In the genomic region with DNA sequence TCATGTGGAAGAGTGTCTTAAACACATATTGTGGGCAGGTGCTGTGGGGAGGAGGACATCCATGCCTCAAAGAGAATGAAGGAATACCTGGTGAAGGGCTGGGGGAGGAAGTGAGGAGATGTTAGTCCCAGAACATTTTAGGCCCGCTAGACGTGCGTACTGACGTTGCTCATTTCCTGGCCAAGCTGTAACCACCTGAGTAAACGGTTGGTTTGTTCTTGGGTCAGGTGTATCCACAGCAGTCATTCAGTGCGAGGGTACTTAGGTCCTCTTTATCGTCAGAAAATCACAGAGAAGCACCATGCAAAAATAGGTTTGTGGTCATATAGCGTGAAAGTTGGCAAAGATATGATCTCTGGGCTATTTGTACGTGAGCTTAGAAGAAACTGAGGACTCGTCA, we compare ENCODE assay signal across 13 cellular contexts. TPM values are rescaled to one million over a fixed set of nuclear protein-coding genes. Genes with fewer than 3 reads are reported as not detected.
DNase-seq lines count a peak whose midpoint lies in the region; ATAC-seq and TF ChIP-seq lines count a peak whose summit lies in the region.
"Had no signal": no experiment of that assay in that cellular context is flagged by ENCODE, and none has a peak within 500 bp of the region (broad histone marks: within the 10 kb centered on the region; RNA-seq: fewer than 3 reads in every experiment).

No MANE protein-coding gene starts in this region.

- peak overlapping the region; percentile 32 for H3K4me3 Mint-ChIP-seq in activated naive CD8-positive, alpha-beta T cell treated with anti-CD3 and anti-CD28 coated beads, Interleukin-2, amount 10 ng/mL, durations not matched to agents 7 days and 5 days
- H3K4me3 Mint-ChIP-seq: activated T-cell treated with anti-CD3 and anti-CD28 coated beads, Interleukin-2, amount 50 U/mL, for 4 hours had no signal

- H3K27me3 ChIP-seq in parathyroid adenoma (ENCODE audit: control insufficient read depth, insufficient read depth, low read length) = no peaks in the 10 kb centered on the region
- H3K27me3 ChIP-seq in upper lobe of left lung = no peaks in the 10 kb centered on the region

- peaks cover 41% of the 10 kb centered on the region for H3K4me1 Mint-ChIP-seq in activated naive CD8-positive, alpha-beta T cell treated with anti-CD3 and anti-CD28 coated beads, Interleukin-2, amount 10 ng/mL, durations not matched to agents 7 days and 5 days

- H3K4me1 ChIP-seq in parathyroid adenoma (peaks cover 14% of the 10 kb centered on the region), upper lobe of left lung (peaks cover 14 to 46% (median 23%) of the 10 kb centered on the region in 4 donors)

- H3K4me3 ChIP-seq in parathyroid adenoma (ENCODE audit: low read depth, low read length) (no peak overlapping the region), upper lobe of left lung (no peak overlapping the region)

- H3K79me2 ChIP-seq in parathyroid adenoma = peaks cover 52% of the 10 kb centered on the region

- no peak for DNase-seq in activated naive CD8-positive, alpha-beta T cell treated with anti-CD3 and anti-CD28 coated beads, Interleukin-2, amount 10 ng/mL, durations not matched to agents 7 days and 5 days
- DNase-seq in upper lobe of left lung = no peak
- no peak for DNase-seq in activated gamma-delta T cell (lab: John Stamatoyannopoulos, UW)
- DNase-seq in NCI-H1436 (lab: John Stamatoyannopoulos, UW) = no peak
- DNase-seq: activated T-cell treated with anti-CD3 and anti-CD28 coated beads, Interleukin-2, amount 50 U/mL, for 4 hours; mesendoderm; NCI-H226; substantia nigra had no signal

- H3K27me3 Mint-ChIP-seq in activated naive CD8-positive, alpha-beta T cell treated with anti-CD3 and anti-CD28 coated beads, Interleukin-2, amount 10 ng/mL, durations not matched to agents 7 days and 5 days = no peaks in the 10 kb centered on the region

- WGBS in upper lobe of left lung, 2 donors = 75 to 76% methylated on average over 10 of the region's 10 CpGs

- H3K9me3 Mint-ChIP-seq in activated naive CD8-positive, alpha-beta T cell treated with anti-CD3 and anti-CD28 coated beads, Interleukin-2, amount 10 ng/mL, durations not matched to agents 7 days and 5 days = peaks cover 7% of the 10 kb centered on the region
- H3K9me3 Mint-ChIP-seq: activated T-cell treated with anti-CD3 and anti-CD28 coated beads, Interleukin-2, amount 50 U/mL, for 4 hours had no signal

- H3K36me3 ChIP-seq in parathyroid adenoma (ENCODE audit: control insufficient read depth, insufficient read depth, low read length) (no peaks in the 10 kb centered on the region), upper lobe of left lung (peaks cover 0 to 16% (median 2%) of the 10 kb centered on the region in 4 donors)

- TF ChIP-seq EP300 in upper lobe of left lung (IDR thresholded peaks at IDR 0.05) = no peak

- H2AFZ ChIP-seq in parathyroid adenoma = no peak overlapping the region

- TF ChIP-seq POLR2A in upper lobe of left lung (IDR thresholded peaks at IDR 0.05) = no peak

- H3K4me2 ChIP-seq in parathyroid adenoma (ENCODE audit: low read length) = peak overlapping the region; percentile 7

- TF ChIP-seq CTCF in parathyroid adenoma (IDR thresholded peaks at IDR 0.05) = no peak
- TF ChIP-seq CTCF in upper lobe of left lung (IDR thresholded peaks at IDR 0.05) = no peak

- H3K36me3 Mint-ChIP-seq in activated naive CD8-positive, alpha-beta T cell treated with anti-CD3 and anti-CD28 coated beads, Interleukin-2, amount 10 ng/mL, durations not matched to agents 7 days and 5 days = peaks cover 59% of the 10 kb centered on the region

- H3K27ac ChIP-seq in parathyroid adenoma (no peak overlapping the region), upper lobe of left lung (no peak overlapping the region)
- H3K27ac ChIP-seq: epithelial cell of prostate had no signal

- ATAC-seq in GM18498 (IDR thresholded peaks at IDR 0.05; ENCODE audit: unreplicated experiment) (peak; percentile 28), HG03432 (IDR thresholded peaks at IDR 0.05; ENCODE audit: unreplicated experiment) (peak; percentile 30), HG02840 (IDR thresholded peaks at IDR 0.05; ENCODE audit: low FRiP score, unreplicated experiment) (no peak), upper lobe of left lung (ENCODE audit: low FRiP score in 2 of 2) (no peak)
- ATAC-seq in activated naive CD8-positive, alpha-beta T cell treated with anti-CD3 and anti-CD28 coated beads, Interleukin-2, amount 10 ng/mL, durations not matched to agents 7 days and 5 days (ENCODE audit: low read depth) = peak; percentile 68

- H3K9ac ChIP-seq in parathyroid adenoma = no peak overlapping the region

- POLR2A ChIA-PET in activated naive CD8-positive, alpha-beta T cell treated with anti-CD3 and anti-CD28 coated beads, Interleukin-2, amount 10 ng/mL, durations not matched to agents 7 days and 5 days (lab: Charles Lee) = no interaction called here

- H3K9me3 ChIP-seq in parathyroid adenoma (ENCODE audit: control insufficient read depth, low read length) (no peaks in the 10 kb centered on the region), upper lobe of left lung (no peaks in the 10 kb centered on the region)

- H3K27ac Mint-ChIP-seq in activated naive CD8-positive, alpha-beta T cell treated with anti-CD3 and anti-CD28 coated beads, Interleukin-2, amount 10 ng/mL, durations not matched to agents 7 days and 5 days = peak overlapping the region; percentile 78

RNA-seq across cellular contexts. Expression of gene ARHGEF7, which starts 51.8 kb away (rescaled TPM):
- 10 to 100 TPM; 78.9 to 82.0 TPM for total RNA-seq in activated naive CD8-positive, alpha-beta T cell treated with anti-CD3 and anti-CD28 coated beads, Interleukin-2, amount 10 ng/mL, durations not matched to agents 7 days and 5 days
- total RNA-seq in upper lobe of left lung = 100 to 1,000 TPM in 2 of 6 donors, 10 to 100 TPM in 4; 50.3 to 130 (median 67.4) TPM

Comparison
In these comparisons a context has a peak if more than half of its experiments do, and no peak if none do; other contexts are left out.
1. ATAC-seq: peak in GM18498 (single experiment), HG03432 (single experiment) and activated naive CD8-positive, alpha-beta T cell treated with anti-CD3 and anti-CD28 coated beads, Interleukin-2, amount 10 ng/mL, durations not matched to agents 7 days and 5 days (single experiment); none in HG02840 (single experiment) and upper lobe of left lung (0 of 2).